ENCODE assay signal across 10 cellular contexts in the genomic region with DNA sequence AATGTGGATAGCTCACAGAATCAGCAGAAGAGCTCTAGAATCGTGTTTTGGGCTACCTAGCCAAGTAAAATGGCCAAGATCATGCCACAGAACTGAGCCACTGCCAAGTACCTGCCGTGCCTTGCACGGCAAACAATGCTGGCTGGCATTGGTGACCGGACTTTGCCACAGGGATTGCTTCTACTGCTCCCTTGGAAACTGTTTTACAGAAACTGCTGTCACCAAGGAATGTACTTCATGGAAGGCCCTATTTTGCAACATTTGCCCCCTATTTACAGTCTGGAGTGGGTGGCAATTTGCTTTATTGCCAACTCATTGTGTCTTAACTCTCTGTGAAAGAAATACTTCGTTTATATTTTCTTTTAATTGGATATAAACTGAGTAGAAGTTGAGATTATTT. TPM values are rescaled to one million over a fixed set of nuclear protein-coding genes. Genes with fewer than 3 reads are reported as not detected.
DNase-seq lines count a peak whose midpoint lies in the region; ATAC-seq and TF ChIP-seq lines count a peak whose summit lies in the region.
"Had no signal": no experiment of that assay in that cellular context is flagged by ENCODE, and none has a peak within 500 bp of the region (broad histone marks: within the 10 kb centered on the region; RNA-seq: fewer than 3 reads in every experiment).

No MANE protein-coding gene starts in this region.

- TF ChIP-seq CTCF in LNCaP clone FGC (IDR thresholded peaks at IDR 0.05; ENCODE audit: control insufficient read depth, extremely low read depth, insufficient read depth) (no peak), ascending aorta (IDR thresholded peaks at IDR 0.05) (no peak)

- H3K9me3 ChIP-seq in stomach smooth muscle (ENCODE audit: control insufficient read depth in 2 of 2, low read length in 2 of 2) (no peaks in the 10 kb centered on the region), ascending aorta (no peaks in the 10 kb centered on the region)

- intact Hi-C loops in ascending aorta (cut with DNase I) = no loop called here

- DNase-seq in LNCaP clone FGC (ENCODE audit: low read depth) (peak; percentile 80), kidney tubule cell (ENCODE audit: low spot score) (peak; percentile 11), NOMO-1 (lab: John Stamatoyannopoulos, UW; ENCODE audit: unreplicated experiment in 2 of 2) (no peak), ascending aorta (ENCODE audit: low spot score in 2 of 2) (no peak), CD1c-positive myeloid dendritic cell (ENCODE audit: extremely low spot score) (no peak)
- DNase-seq: RPMI8226; stimulated activated naive B cell treated with anti-CD40 and anti-IgM and Interleukin-4, amounts not matched to agents 10 μg/mL and 1 μg/mL and 100 μg/mL, for 72 hours had no signal

- H3K36me3 ChIP-seq in stomach smooth muscle (ENCODE audit: control insufficient read depth in 2 of 2, insufficient read depth in 2 of 2, low read length in 2 of 2) (no peaks in the 10 kb centered on the region), ascending aorta (no peaks in the 10 kb centered on the region)

- H3K4me3 ChIP-seq in LNCaP clone FGC (ENCODE audit: low read depth, low read length) (no peak overlapping the region), stomach smooth muscle (ENCODE audit: low read length in 2 of 2) (peak overlapping the region; percentile 9 to 46), ascending aorta (peak overlapping the region in 1 of 2 donors; percentile 16)

- H3K9ac ChIP-seq in stomach smooth muscle (ENCODE audit: low read length in 2 of 2) = no peak overlapping the region

- peaks cover 2% of the 10 kb centered on the region for H3K4me1 ChIP-seq in stomach smooth muscle (ENCODE audit: control insufficient read depth, insufficient read depth, low read length)
- peaks cover 3 to 4% of the 10 kb centered on the region in 2 donors for H3K4me1 ChIP-seq in ascending aorta

- H3K27ac ChIP-seq in angular gyrus (ENCODE audit: low read depth, low read length) = peak overlapping the region; percentile 82
- no peak overlapping the region for H3K27ac ChIP-seq in stomach smooth muscle (ENCODE audit: low read length)
- peak overlapping the region in 1 of 2 donors; percentile 38 for H3K27ac ChIP-seq in ascending aorta

- no peaks in the 10 kb centered on the region for H3K27me3 ChIP-seq in stomach smooth muscle (ENCODE audit: control insufficient read depth in 1 of 2, insufficient read depth in 2 of 2, low read length in 2 of 2)
- H3K27me3 ChIP-seq in ascending aorta = no peaks in the 10 kb centered on the region

- no peak for ATAC-seq in HG02610 (IDR thresholded peaks at IDR 0.05; ENCODE audit: unreplicated experiment)
- ATAC-seq: stimulated activated naive B cell treated with anti-CD40 and anti-IgM and Interleukin-4, amounts not matched to agents 10 μg/mL and 1 μg/mL and 100 μg/mL, for 72 hours had no signal

RNA-seq across cellular contexts. Expression of gene BORCS5, which starts 49.0 kb away (rescaled TPM):
- total RNA-seq in ascending aorta = 3.0 TPM

RNA-seq across cellular contexts. Expression of gene MANSC1, which starts 55.8 kb away (rescaled TPM):
- 72.1 TPM for total RNA-seq in ascending aorta

Comparison
In these comparisons a context has a peak if more than half of its experiments do, and no peak if none do; other contexts are left out.
1. DNase-seq: peak in LNCaP clone FGC (single experiment) and kidney tubule cell (single experiment); none in NOMO-1 (0 of 2), ascending aorta (0 of 2) and CD1c-positive myeloid dendritic cell (single experiment).